ENCODE assay signal across 23 cellular contexts in the genomic region with DNA sequence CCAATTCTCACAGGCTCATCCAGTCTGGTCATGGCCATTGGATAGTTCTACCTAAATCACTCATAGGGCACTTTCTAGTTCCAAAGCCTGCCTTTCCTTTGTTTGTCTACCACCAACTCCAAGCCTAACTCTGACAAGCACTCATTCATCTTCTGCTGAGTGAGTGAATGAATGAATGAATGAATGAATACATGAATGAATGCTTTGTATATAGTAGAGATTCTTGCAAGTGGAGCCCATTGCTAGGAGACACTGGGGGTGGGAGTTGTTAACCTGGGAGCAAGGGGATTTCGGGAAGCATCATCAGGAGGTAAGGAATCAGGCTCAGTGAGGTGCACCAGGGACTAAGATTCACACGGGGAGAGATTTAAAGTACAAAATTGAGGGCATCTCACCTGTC.
"Had no signal": no experiment of that assay in that cellular context is flagged by ENCODE, and none has a peak within 500 bp of the region (broad histone marks: within the 10 kb centered on the region; RNA-seq: fewer than 3 reads in every experiment).

No MANE protein-coding gene starts in this region.

- H3K4me3 Mint-ChIP-seq: activated CD4-positive, alpha-beta memory T cell treated with anti-CD3 and anti-CD28 coated beads, Interleukin-2, amount 10 ng/mL, durations not matched to agents 7 days and 5 days; activated CD4-positive, alpha-beta T cell treated with anti-CD3 and anti-CD28 coated beads for 36 hours; activated CD4-positive, alpha-beta T cell treated with anti-CD3 and anti-CD28 coated beads, Interleukin-2, amount 10 ng/mL, durations not matched to agents 24 days and 14 days; activated naive CD4-positive, alpha-beta T cell treated with anti-CD3 and anti-CD28 coated beads, Interleukin-2, amount 10 ng/mL, durations not matched to agents 7 days and 5 days; activated naive CD8-positive, alpha-beta T cell treated with anti-CD3 and anti-CD28 coated beads, Interleukin-2, amount 10 ng/mL, durations not matched to agents 7 days and 5 days; activated T-cell treated with anti-CD3 and anti-CD28 coated beads, Interleukin-2, amount 50 U/mL, for 4 hours; brain had no signal

- H3K27ac Mint-ChIP-seq: activated CD4-positive, alpha-beta memory T cell treated with anti-CD3 and anti-CD28 coated beads, Interleukin-2, amount 10 ng/mL, durations not matched to agents 7 days and 5 days; activated CD4-positive, alpha-beta T cell treated with anti-CD3 and anti-CD28 coated beads for 36 hours; activated CD4-positive, alpha-beta T cell treated with anti-CD3 and anti-CD28 coated beads, Interleukin-2, amount 10 ng/mL, durations not matched to agents 24 days and 14 days; activated naive CD4-positive, alpha-beta T cell treated with anti-CD3 and anti-CD28 coated beads, Interleukin-2, amount 10 ng/mL, durations not matched to agents 7 days and 5 days; activated naive CD4-positive, alpha-beta T cell treated with anti-CD3 and anti-CD28 coated beads, Interleukin-2, amount 50 U/mL, for 72 hours; activated naive CD8-positive, alpha-beta T cell treated with anti-CD3 and anti-CD28 coated beads, Interleukin-2, amount 10 ng/mL, durations not matched to agents 7 days and 5 days; brain had no signal

- H3K9me3 Mint-ChIP-seq: activated CD4-positive, alpha-beta memory T cell treated with anti-CD3 and anti-CD28 coated beads, Interleukin-2, amount 10 ng/mL, durations not matched to agents 7 days and 5 days; activated CD4-positive, alpha-beta T cell treated with anti-CD3 and anti-CD28 coated beads, Interleukin-2, amount 10 ng/mL, durations not matched to agents 24 days and 14 days; activated naive CD4-positive, alpha-beta T cell treated with anti-CD3 and anti-CD28 coated beads, Interleukin-2, amount 10 ng/mL, durations not matched to agents 7 days and 5 days; activated naive CD4-positive, alpha-beta T cell treated with anti-CD3 and anti-CD28 coated beads, Interleukin-2, amount 50 U/mL, for 72 hours; activated naive CD8-positive, alpha-beta T cell treated with anti-CD3 and anti-CD28 coated beads, Interleukin-2, amount 10 ng/mL, durations not matched to agents 7 days and 5 days; activated T-cell treated with anti-CD3 and anti-CD28 coated beads, Interleukin-2, amount 50 U/mL, for 4 hours; brain had no signal

- DNase-seq: activated CD4-positive, alpha-beta memory T cell treated with anti-CD3 and anti-CD28 coated beads, Interleukin-2, amount 10 ng/mL, durations not matched to agents 7 days and 5 days; activated CD4-positive, alpha-beta T cell treated with anti-CD3 and anti-CD28 coated beads for 36 hours; activated CD4-positive, alpha-beta T cell treated with anti-CD3 and anti-CD28 coated beads, Interleukin-2, amount 10 ng/mL, durations not matched to agents 24 days and 14 days; activated CD4-positive, CD25-positive, alpha-beta regulatory T cell; activated CD4-positive, CD25-positive, alpha-beta regulatory T cell treated with anti-CD3 and anti-CD28 coated beads, Interleukin-2, amount 50 U/mL, for 72 hours; activated gamma-delta T cell; activated naive CD4-positive, alpha-beta T cell; activated naive CD4-positive, alpha-beta T cell treated with anti-CD3 and anti-CD28 coated beads, Interleukin-2, amount 10 ng/mL, durations not matched to agents 7 days and 5 days; activated naive CD8-positive, alpha-beta T cell treated with anti-CD3 and anti-CD28 coated beads, Interleukin-2, amount 10 ng/mL, durations not matched to agents 7 days and 5 days; activated T-cell treated with anti-CD3 and anti-CD28 coated beads for 4 hours; activated T-cell treated with anti-CD3 and anti-CD28 coated beads, Interleukin-2, amount 50 U/mL, for 4 hours; central memory CD4-positive, alpha-beta T cell; cerebellar nuclear complex; colonic mucosa; dorsolateral prefrontal cortex; effector memory CD4-positive, alpha-beta T cell; erythroblast; foreskin melanocyte; heart right ventricle; T-helper 2 cell had no signal

- ATAC-seq: activated CD4-positive, alpha-beta T cell treated with anti-CD3 and anti-CD28 coated beads for 36 hours; activated naive CD4-positive, alpha-beta T cell treated with anti-CD3 and anti-CD28 coated beads, Interleukin-2, amount 50 U/mL, for 72 hours; activated T-cell treated with anti-CD3 and anti-CD28 coated beads, Interleukin-2, amount 50 U/mL, for 4 hours; gastroesophageal sphincter; heart right ventricle had no signal

- H3K36me3 Mint-ChIP-seq: activated naive CD4-positive, alpha-beta T cell treated with anti-CD3 and anti-CD28 coated beads, Interleukin-2, amount 10 ng/mL, durations not matched to agents 7 days and 5 days; activated naive CD8-positive, alpha-beta T cell treated with anti-CD3 and anti-CD28 coated beads, Interleukin-2, amount 10 ng/mL, durations not matched to agents 7 days and 5 days; brain had no signal
